Comparison of ENCODE assay signal across 25 cellular contexts in genomic region chr9:133008406-133008805, GRCh38. TPM values are rescaled to one million over a fixed set of nuclear protein-coding genes. Genes with fewer than 3 reads are reported as not detected.
"Had no signal": no experiment of that assay in that cellular context is flagged by ENCODE, and none has a peak within 500 bp of the region (broad histone marks: within the 10 kb centered on the region; RNA-seq: fewer than 3 reads in every experiment).

No MANE protein-coding gene starts in this region.

- H3K27me3 ChIP-seq: thyroid gland, vagina had no signal

- ATAC-seq: effector memory CD8-positive, alpha-beta T cell; gastroesophageal sphincter; left cardiac atrium; left ventricle myocardium superior; naive thymus-derived CD8-positive, alpha-beta T cell; stimulated activated effector memory CD8-positive, alpha-beta T cell treated with anti-CD3 and anti-CD28 coated beads, Interleukin-12 subunit alpha, Interleukin-12 subunit beta, amount 100 ng/mL, for 72 hours; stimulated activated naive CD8-positive, alpha-beta T cell treated with anti-CD3 and anti-CD28 coated beads, Interleukin-15, Interleukin-2, amounts not matched to agents 100 U/mL and 50 U/mL, for 24 hours; upper lobe of right lung had no signal

- H3K4me3 ChIP-seq: esophagus squamous epithelium, gastroesophageal sphincter, suprapubic skin, thyroid gland, upper lobe of right lung, vagina had no signal

- H3K36me3 ChIP-seq: esophagus squamous epithelium, gastroesophageal sphincter, neutrophil, suprapubic skin, thyroid gland, upper lobe of right lung, vagina had no signal

- DNase-seq: effector memory CD8-positive, alpha-beta T cell; esophagus squamous epithelium; foreskin fibroblast; glutamatergic neuron; immature natural killer cell; left cardiac atrium; left ventricle myocardium superior; mesendoderm; naive thymus-derived CD8-positive, alpha-beta T cell; stimulated activated CD4-positive, alpha-beta T cell treated with anti-CD3 and anti-CD28 coated beads, Interleukin-4, amount 100 ng/mL, for 1 hour; stimulated activated CD8-positive, alpha-beta memory T cell treated with anti-CD3 and anti-CD28 coated beads, Interleukin-4, amount 100 ng/mL, for 48 hours; stimulated activated naive CD8-positive, alpha-beta T cell treated with anti-CD3 and anti-CD28 coated beads, Interleukin-15, Interleukin-2, amounts not matched to agents 100 U/mL and 50 U/mL, for 24 hours; thyroid gland; upper lobe of right lung had no signal

- H3K27ac ChIP-seq: gastroesophageal sphincter, neutrophil, suprapubic skin, thyroid gland, upper lobe of right lung, vagina had no signal

- H3K4me1 ChIP-seq: gastroesophageal sphincter, suprapubic skin, thyroid gland, upper lobe of right lung, vagina had no signal

- H3K27ac Mint-ChIP-seq: dendritic cell treated with granulocyte-macrophage colony-stimulating factor and Interleukin-4, amounts not matched to agents 40 ng/mL and 50 ng/mL, for 4 days; effector memory CD8-positive, alpha-beta T cell; immature natural killer cell; naive thymus-derived CD8-positive, alpha-beta T cell; stimulated activated effector memory CD8-positive, alpha-beta T cell treated with anti-CD3 and anti-CD28 coated beads, Interleukin-12 subunit alpha, Interleukin-12 subunit beta, amount 100 ng/mL, for 72 hours had no signal

- H3K9me3 ChIP-seq: esophagus squamous epithelium, neutrophil, suprapubic skin, thyroid gland, upper lobe of right lung, vagina had no signal

- H3K9me3 Mint-ChIP-seq: effector memory CD8-positive, alpha-beta T cell; stimulated activated effector memory CD8-positive, alpha-beta T cell treated with anti-CD3 and anti-CD28 coated beads, Interleukin-12 subunit alpha, Interleukin-12 subunit beta, amount 100 ng/mL, for 72 hours had no signal

- H3K36me3 Mint-ChIP-seq: immature natural killer cell; stimulated activated effector memory CD8-positive, alpha-beta T cell treated with anti-CD3 and anti-CD28 coated beads, Interleukin-12 subunit alpha, Interleukin-12 subunit beta, amount 100 ng/mL, for 72 hours had no signal

- H3K4me1 Mint-ChIP-seq: naive thymus-derived CD8-positive, alpha-beta T cell; stimulated activated effector memory CD8-positive, alpha-beta T cell treated with anti-CD3 and anti-CD28 coated beads, Interleukin-12 subunit alpha, Interleukin-12 subunit beta, amount 100 ng/mL, for 72 hours had no signal

- H3K4me3 Mint-ChIP-seq: dendritic cell treated with granulocyte-macrophage colony-stimulating factor and Interleukin-4, amounts not matched to agents 40 ng/mL and 50 ng/mL, for 4 days; effector memory CD8-positive, alpha-beta T cell; immature natural killer cell; naive thymus-derived CD8-positive, alpha-beta T cell; stimulated activated effector memory CD8-positive, alpha-beta T cell treated with anti-CD3 and anti-CD28 coated beads, Interleukin-12 subunit alpha, Interleukin-12 subunit beta, amount 100 ng/mL, for 72 hours had no signal

RNA-seq across cellular contexts. Expression of gene GFI1B, which starts 29.9 kb away (rescaled TPM):
- total RNA-seq: epithelial cell of proximal tubule, gastroesophageal sphincter, lung microvascular endothelial cell, osteocyte, suprapubic skin, vagina had no signal
- polyA plus RNA-seq: keratinocyte, neural cell had no signal

RNA-seq across cellular contexts. Expression of gene CEL, which starts 53.4 kb away (rescaled TPM):
- polyA plus RNA-seq: immature natural killer cell; naive thymus-derived CD8-positive, alpha-beta T cell had no signal
